1 cellular context compared by ENCODE assay signal in genomic region chr9:36961568-36962360, GRCh38.
TF ChIP-seq lines count a peak whose summit lies in the region.

No MANE protein-coding gene starts in this region.

TF ChIP-seq in H1, 55 proteins besides CTCF, POLR2A, EP300 and RAD21:
- TF ChIP-seq, protein P1, sequence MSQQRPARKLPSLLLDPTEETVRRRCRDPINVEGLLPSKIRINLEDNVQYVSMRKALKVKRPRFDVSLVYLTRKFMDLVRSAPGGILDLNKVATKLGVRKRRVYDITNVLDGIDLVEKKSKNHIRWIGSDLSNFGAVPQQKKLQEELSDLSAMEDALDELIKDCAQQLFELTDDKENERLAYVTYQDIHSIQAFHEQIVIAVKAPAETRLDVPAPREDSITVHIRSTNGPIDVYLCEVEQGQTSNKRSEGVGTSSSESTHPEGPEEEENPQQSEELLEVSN (IDR thresholded peaks at IDR 0.05) = peak; percentile 43
- no peak for TF ChIP-seq CBX5 (IDR thresholded peaks at IDR 0.05; ENCODE audit: low read depth, low read length)
TF ChIP-seq in H1: peak in this region for 1.
